1 cellular context compared by ENCODE assay signal in genomic region chr16:88634141-88634993, GRCh38.
TF ChIP-seq lines count a peak whose summit lies in the region.

No MANE protein-coding gene starts in this region.

TF ChIP-seq in GM12878, 131 proteins besides CTCF, POLR2A, EP300 and RAD21:
- TF ChIP-seq RELA (IDR thresholded peaks at IDR 0.05; ENCODE audit: borderline replicate concordance, partially characterized antibody) (peak; percentile 0), CHD2 (IDR thresholded peaks at IDR 0.05; ENCODE audit: borderline replicate concordance, low read depth, low read length) (peak; percentile 69), SREBF1 (IDR thresholded peaks at IDR 0.05; ENCODE audit: low read length) (no peak), ZNF384 (IDR thresholded peaks at IDR 0.05; ENCODE audit: borderline replicate concordance, low read depth, low read length) (no peak), NR2F1 (conservative IDR thresholded peaks at IDR 0.05) (peak; percentile 55; the same call in 1 of the 2 replicates), STAT1 (conservative IDR thresholded peaks at IDR 0.05) (0 out of 2 replicates have a peak, but pooled peaks have one; percentile 74), BACH1 (IDR thresholded peaks at IDR 0.05; ENCODE audit: borderline replicate concordance) (peak; percentile 45; the same call in 1 of the 2 replicates), RUNX3 (IDR thresholded peaks at IDR 0.05; ENCODE audit: low read length) (0 out of 2 replicates have a peak, but pooled peaks have one; percentile 40), GATAD2B (conservative IDR thresholded peaks at IDR 0.05; ENCODE audit: low read depth) (peak; percentile 89), POLR2AphosphoS2 (IDR thresholded peaks at IDR 0.05; ENCODE audit: low read depth, low read length) (no peak), EED (IDR thresholded peaks at IDR 0.05; ENCODE audit: low read depth) (peak; percentile 49), EGR1 (IDR thresholded peaks at IDR 0.05; ENCODE audit: borderline replicate concordance in 1 of 2, low read depth in 2 of 2, low read length in 2 of 2) (peak in 1 of 2 experiments; percentile 95; a peak in 2 of 3 replicates), TCF12 (IDR thresholded peaks at IDR 0.05; ENCODE audit: low read depth, low read length) (peak; percentile 87), ZNF622 (IDR thresholded peaks at IDR 0.05) (no peak), SREBF2 (IDR thresholded peaks at IDR 0.05; ENCODE audit: low read length) (no peak), BHLHE40 (IDR thresholded peaks at IDR 0.05; ENCODE audit: borderline replicate concordance in 1 of 2, low read depth in 2 of 2, low read length in 1 of 2) (peak; percentile 81 to 94), IKZF2 (IDR thresholded peaks at IDR 0.05) (peak in 1 of 2 experiments; percentile 49; a peak in 2 of 4 replicates), ZSCAN29 (IDR thresholded peaks at IDR 0.05) (0 out of 2 replicates have a peak, but pooled peaks have one; percentile 23), NBN (IDR thresholded peaks at IDR 0.05) (peak; percentile 55; the same call in 1 of the 2 replicates), IKZF1 (conservative IDR thresholded peaks at IDR 0.05) (peak; percentile 48; the same call in 1 of the 2 replicates), PAX5 (IDR thresholded peaks at IDR 0.05; ENCODE audit: borderline replicate concordance, low read depth, low read length) (peak; percentile 77; the same call in 1 of the 2 replicates), SMARCA5 (IDR thresholded peaks at IDR 0.05) (peak; percentile 78), LARP7 (IDR thresholded peaks at IDR 0.05) (0 out of 2 replicates have a peak, but pooled peaks have one; percentile 57), DPF2 (IDR thresholded peaks at IDR 0.05) (peak; percentile 67; the same call in 1 of the 2 replicates), SUZ12 (IDR thresholded peaks at IDR 0.05; ENCODE audit: unreplicated experiment) (no peak), TBL1XR1 (IDR thresholded peaks at IDR 0.05; ENCODE audit: low read depth, low read length) (peak; percentile 55; the same call in 1 of the 2 replicates), TAF1 (IDR thresholded peaks at IDR 0.05; ENCODE audit: borderline replicate concordance, low read depth, low read length) (no peak), NFXL1 (IDR thresholded peaks at IDR 0.05; ENCODE audit: borderline replicate concordance) (no peak), RB1 (IDR thresholded peaks at IDR 0.05; ENCODE audit: borderline replicate concordance) (peak; percentile 27; the same call in 1 of the 2 replicates), TCF3 (IDR thresholded peaks at IDR 0.05; ENCODE audit: borderline replicate concordance, insufficient read depth, low read depth, low read length) (peak; percentile 88)
- TF ChIP-seq, protein P1, sequence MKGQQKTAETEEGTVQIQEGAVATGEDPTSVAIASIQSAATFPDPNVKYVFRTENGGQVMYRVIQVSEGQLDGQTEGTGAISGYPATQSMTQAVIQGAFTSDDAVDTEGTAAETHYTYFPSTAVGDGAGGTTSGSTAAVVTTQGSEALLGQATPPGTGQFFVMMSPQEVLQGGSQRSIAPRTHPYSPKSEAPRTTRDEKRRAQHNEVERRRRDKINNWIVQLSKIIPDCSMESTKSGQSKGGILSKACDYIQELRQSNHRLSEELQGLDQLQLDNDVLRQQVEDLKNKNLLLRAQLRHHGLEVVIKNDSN (IDR thresholded peaks at IDR 0.05; ENCODE audit: borderline replicate concordance, extremely low read length, insufficient read depth, low read depth, low read length): peak; percentile 57
- TF ChIP-seq, protein P2, sequence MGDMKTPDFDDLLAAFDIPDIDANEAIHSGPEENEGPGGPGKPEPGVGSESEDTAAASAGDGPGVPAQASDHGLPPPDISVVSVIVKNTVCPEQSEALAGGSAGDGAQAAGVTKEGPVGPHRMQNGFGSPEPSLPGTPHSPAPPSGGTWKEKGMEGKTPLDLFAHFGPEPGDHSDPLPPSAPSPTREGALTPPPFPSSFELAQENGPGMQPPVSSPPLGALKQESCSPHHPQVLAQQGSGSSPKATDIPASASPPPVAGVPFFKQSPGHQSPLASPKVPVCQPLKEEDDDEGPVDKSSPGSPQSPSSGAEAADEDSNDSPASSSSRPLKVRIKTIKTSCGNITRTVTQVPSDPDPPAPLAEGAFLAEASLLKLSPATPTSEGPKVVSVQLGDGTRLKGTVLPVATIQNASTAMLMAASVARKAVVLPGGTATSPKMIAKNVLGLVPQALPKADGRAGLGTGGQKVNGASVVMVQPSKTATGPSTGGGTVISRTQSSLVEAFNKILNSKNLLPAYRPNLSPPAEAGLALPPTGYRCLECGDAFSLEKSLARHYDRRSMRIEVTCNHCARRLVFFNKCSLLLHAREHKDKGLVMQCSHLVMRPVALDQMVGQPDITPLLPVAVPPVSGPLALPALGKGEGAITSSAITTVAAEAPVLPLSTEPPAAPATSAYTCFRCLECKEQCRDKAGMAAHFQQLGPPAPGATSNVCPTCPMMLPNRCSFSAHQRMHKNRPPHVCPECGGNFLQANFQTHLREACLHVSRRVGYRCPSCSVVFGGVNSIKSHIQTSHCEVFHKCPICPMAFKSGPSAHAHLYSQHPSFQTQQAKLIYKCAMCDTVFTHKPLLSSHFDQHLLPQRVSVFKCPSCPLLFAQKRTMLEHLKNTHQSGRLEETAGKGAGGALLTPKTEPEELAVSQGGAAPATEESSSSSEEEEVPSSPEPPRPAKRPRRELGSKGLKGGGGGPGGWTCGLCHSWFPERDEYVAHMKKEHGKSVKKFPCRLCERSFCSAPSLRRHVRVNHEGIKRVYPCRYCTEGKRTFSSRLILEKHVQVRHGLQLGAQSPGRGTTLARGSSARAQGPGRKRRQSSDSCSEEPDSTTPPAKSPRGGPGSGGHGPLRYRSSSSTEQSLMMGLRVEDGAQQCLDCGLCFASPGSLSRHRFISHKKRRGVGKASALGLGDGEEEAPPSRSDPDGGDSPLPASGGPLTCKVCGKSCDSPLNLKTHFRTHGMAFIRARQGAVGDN (IDR thresholded peaks at IDR 0.05): no peak
